ENCODE assay signal across 21 cellular contexts in the genomic region with DNA sequence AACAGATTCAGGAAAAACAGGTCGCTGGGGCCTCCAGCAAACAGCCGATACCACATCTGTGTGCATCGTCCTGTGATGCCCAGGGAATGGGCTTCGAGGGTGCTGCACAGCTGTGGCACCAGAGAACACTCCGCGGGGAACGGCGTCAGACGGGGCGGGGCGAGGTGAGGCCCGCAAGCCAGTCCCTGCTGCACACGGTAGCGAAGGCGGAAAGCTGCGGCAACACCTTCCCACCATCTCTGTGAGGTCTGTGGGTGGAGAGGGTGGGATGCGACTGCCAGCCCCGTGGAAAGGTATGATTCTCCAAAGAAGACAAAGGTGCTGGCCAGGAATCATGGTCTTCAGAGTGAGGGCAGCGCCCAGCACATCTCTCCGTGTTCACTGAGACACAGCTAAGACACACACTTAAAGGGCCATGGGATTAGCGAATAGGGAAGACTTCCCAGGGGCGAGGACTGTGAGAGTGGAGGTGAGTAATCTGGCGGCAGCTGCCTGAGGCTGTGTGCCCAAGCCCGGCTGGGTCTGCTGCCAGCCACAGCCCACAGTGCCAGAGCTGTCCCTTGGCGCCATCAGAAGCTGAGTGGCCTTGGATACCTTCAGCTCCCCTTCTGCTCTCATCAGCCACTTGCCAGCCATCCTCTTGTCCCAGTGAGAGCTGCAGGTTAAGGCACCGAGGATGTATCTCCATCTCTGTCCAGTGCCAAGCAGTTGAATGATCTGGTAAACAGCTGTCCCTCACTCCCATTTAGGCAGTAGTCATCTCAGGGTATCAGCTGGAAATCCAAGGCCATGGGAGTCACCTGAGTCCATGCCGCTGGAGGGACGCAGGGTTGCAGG. TPM values are rescaled to one million over a fixed set of nuclear protein-coding genes. Genes with fewer than 3 reads are reported as not detected.
DNase-seq lines count a peak whose midpoint lies in the region; ATAC-seq and TF ChIP-seq lines count a peak whose summit lies in the region.
"Had no signal": no experiment of that assay in that cellular context is flagged by ENCODE, and none has a peak within 500 bp of the region (broad histone marks: within the 10 kb centered on the region; RNA-seq: fewer than 3 reads in every experiment).

No MANE protein-coding gene starts in this region.

- H3K4me1 ChIP-seq in RWPE2 (ENCODE audit: insufficient read depth, poor library complexity, severe bottlenecking) (no peaks in the 10 kb centered on the region), left ventricle myocardium inferior (peaks cover 28% of the 10 kb centered on the region)

- H3K9me3 ChIP-seq in RWPE2 (ENCODE audit: severe bottlenecking) (no peaks in the 10 kb centered on the region), left ventricle myocardium inferior (replicated peaks) (no peaks in the 10 kb centered on the region)
- H3K9me3 ChIP-seq: SK-N-SH had no signal

- intact Hi-C loops in left ventricle myocardium inferior (cut with micrococcal nuclease): no loop called here
- intact Hi-C loops in posterior cingulate gyrus (cut with DNase I): no loop called here

- H3K36me3 ChIP-seq in RWPE2 (ENCODE audit: low read depth): no peaks in the 10 kb centered on the region
- no peaks in the 10 kb centered on the region for H3K36me3 ChIP-seq in left ventricle myocardium inferior

- H3K27ac ChIP-seq in RWPE2 (ENCODE audit: poor library complexity, severe bottlenecking): no peak overlapping the region
- no peak overlapping the region for H3K27ac ChIP-seq in left ventricle myocardium inferior (replicated peaks)
- H3K27ac ChIP-seq: 22Rv1 had no signal

- H3K27me3 ChIP-seq in RWPE2 (ENCODE audit: insufficient read depth, poor library complexity, severe bottlenecking) (no peaks in the 10 kb centered on the region), left ventricle myocardium inferior (ENCODE audit: low read depth) (no peaks in the 10 kb centered on the region)

- no peak for TF ChIP-seq CTCF in RWPE2 (IDR thresholded peaks at IDR 0.05; ENCODE audit: poor library complexity, severe bottlenecking)
- no peak for TF ChIP-seq CTCF in left ventricle myocardium inferior (IDR thresholded peaks at IDR 0.05; ENCODE audit: borderline replicate concordance)

- no peak overlapping the region for H3K4me3 ChIP-seq in RWPE2 (ENCODE audit: severe bottlenecking)
- H3K4me3 ChIP-seq in left ventricle myocardium inferior: no peak overlapping the region
- H3K4me3 ChIP-seq: K562 had no signal

- DNase-seq in DMS79 treated with DMSO at 0.1 percent for 48 hours (lab: John Stamatoyannopoulos, UW) (peak; percentile 9), DMS79 (lab: John Stamatoyannopoulos, UW) (no peak), RWPE2 (ENCODE audit: low spot score) (peak; percentile 44), left ventricle myocardium inferior (peak; percentile 51), posterior cingulate gyrus (peak in 8 of 10 donors; percentile 45 to 94 (median 60)), germinal center (ENCODE audit: low spot score) (no peak), iPS-NIHi7 (ENCODE audit: extremely low spot score) (no peak), NCI-H2196 (lab: John Stamatoyannopoulos, UW; ENCODE audit: unreplicated experiment) (no peak)
- DNase-seq: activated CD4-positive, alpha-beta T cell treated with anti-CD3 and anti-CD28 coated beads for 36 hours; activated naive CD4-positive, alpha-beta T cell treated with anti-CD3 and anti-CD28 coated beads, Interleukin-2, amount 50 U/mL, for 16 hours; activated T-cell treated with anti-CD3 and anti-CD28 coated beads, Interleukin-2, amount 50 U/mL, for 48 hours; CD4-positive, alpha-beta memory T cell; DMS 273 treated with DMSO at 0.1 percent for 48 hours; MM.1S; NCI-H524 treated with DMSO at 0.1 percent for 48 hours; SK-N-SH; stimulated activated CD8-positive, alpha-beta memory T cell treated with anti-CD3 and anti-CD28 coated beads, Interleukin-4, amount 100 ng/mL, for 48 hours; T-helper 17 cell had no signal

- peak; percentile 22; the same call in 1 of the 3 replicates for ATAC-seq in RWPE2 (ENCODE audit: low read depth)
- ATAC-seq: activated CD4-positive, alpha-beta T cell treated with anti-CD3 and anti-CD28 coated beads for 36 hours; K562; natural killer cell treated with Interleukin-12 subunit alpha and Interleukin-12 subunit beta and Interleukin-15 and Interleukin-18, amount 100 ng/mL, for 72 hours; T-helper 17 cell had no signal

RNA-seq across cellular contexts. Expression of a gene that starts 17.6 kb away (rescaled TPM):
- total RNA-seq in left ventricle myocardium inferior: 130 TPM

Comparison
In these comparisons a context has a peak if more than half of its experiments do, and no peak if none do; other contexts are left out.
1. DNase-seq: peak in DMS79 treated with DMSO at 0.1 percent for 48 hours (single experiment), RWPE2 (single experiment), left ventricle myocardium inferior (single experiment) and posterior cingulate gyrus (8 of 10); none in DMS79 (single experiment), germinal center (single experiment), iPS-NIHi7 (single experiment) and NCI-H2196 (single experiment).